8 cellular contexts compared by ENCODE assay signal in genomic region chr6:27505209-27506027, GRCh38. TPM values are rescaled to one million over a fixed set of nuclear protein-coding genes. Genes with fewer than 3 reads are reported as not detected.
DNase-seq lines count a peak whose midpoint lies in the region; ATAC-seq and TF ChIP-seq lines count a peak whose summit lies in the region.

No MANE protein-coding gene starts in this region.

- no peak overlapping the region for H3K27ac Mint-ChIP-seq in T-helper 2 cell treated with Interferon-gamma antibody and Interleukin-4, amounts not matched to agents 5 μg/mL and 100 μg/mL, for 36 hours
- no peak overlapping the region for H3K27ac Mint-ChIP-seq in activated T-helper 2 cell treated with anti-CD3 and anti-CD28 coated beads, Interferon-gamma antibody, Interleukin-2, Interleukin-4, amounts not matched to agents 10 μg/mL and 5 μg/mL and 100 μg/mL, durations not matched to agents 14 hours and 24 hours and 36 hours
- peak overlapping the region; percentile 83 for H3K27ac Mint-ChIP-seq in stimulated activated naive B cell treated with anti-CD40 and anti-IgM and Interleukin-4, amounts not matched to agents 10 μg/mL and 1 μg/mL and 100 μg/mL, for 72 hours

- H3K27ac ChIP-seq in OCI-LY3 (ENCODE audit: low read length) (no peak overlapping the region), ascending aorta (no peak overlapping the region)

- H3K36me3 ChIP-seq in OCI-LY3 (replicated peaks; ENCODE audit: low read depth, low read length) (no peaks in the 10 kb centered on the region), iPS-15b (ENCODE audit: control insufficient read depth, insufficient read depth, low read length) (no peaks in the 10 kb centered on the region), ascending aorta (no peaks in the 10 kb centered on the region)

- intact Hi-C loops in activated T-helper 2 cell treated with anti-CD3 and anti-CD28 coated beads, Interferon-gamma antibody, Interleukin-2, Interleukin-4, amounts not matched to agents 10 μg/mL and 5 μg/mL and 100 μg/mL, durations not matched to agents 14 hours and 24 hours and 36 hours (cut with micrococcal nuclease): loop anchor here (10.0 kb wide), 1 partner anchor 191 kb away; the partner anchor contains the start of gene POM121L2
- intact Hi-C loops in ascending aorta (cut with DNase I): loop anchor here (10.0 kb wide), 1 partner anchor 1439 kb away; no protein-coding TSS in a partner anchor

- no peaks in the 10 kb centered on the region for H3K79me2 ChIP-seq in OCI-LY3 (ENCODE audit: low read length)

- peak overlapping the region; percentile 90 for H3K4me2 ChIP-seq in OCI-LY3 (ENCODE audit: low read length)

- H3K4me1 ChIP-seq in OCI-LY3 (ENCODE audit: low read length): peaks cover 31% of the 10 kb centered on the region
- H3K4me1 ChIP-seq in iPS-15b (ENCODE audit: control insufficient read depth, insufficient read depth, low read length): no peaks in the 10 kb centered on the region
- no peaks in the 10 kb centered on the region for H3K4me1 ChIP-seq in ascending aorta

- H3K9ac ChIP-seq in OCI-LY3 (ENCODE audit: low read length) (no peak overlapping the region), iPS-15b (ENCODE audit: low read depth, low read length) (no peak overlapping the region)

- H3K27me3 ChIP-seq in OCI-LY3 (ENCODE audit: low read depth, low read length) (no peaks in the 10 kb centered on the region), iPS-15b (ENCODE audit: control insufficient read depth, insufficient read depth, low read length) (no peaks in the 10 kb centered on the region), ascending aorta (no peaks in the 10 kb centered on the region)

- DNase-seq in T-helper 2 cell (peak in 3 of 5 experiments; percentile 36 to 50 (median 41)), ascending aorta (ENCODE audit: low spot score in 2 of 2) (no peak)
- DNase-seq in T-helper 2 cell treated with Interferon-gamma antibody and Interleukin-4, amounts not matched to agents 5 μg/mL and 100 μg/mL, for 36 hours (ENCODE audit: low spot score): no peak
- peak; percentile 16 for DNase-seq in activated T-helper 2 cell treated with anti-CD3 and anti-CD28 coated beads, Interferon-gamma antibody, Interleukin-2, Interleukin-4, amounts not matched to agents 10 μg/mL and 5 μg/mL and 100 μg/mL, durations not matched to agents 14 hours and 24 hours and 36 hours (ENCODE audit: low spot score)
- no peak for DNase-seq in stimulated activated naive B cell treated with anti-CD40 and anti-IgM and Interleukin-4, amounts not matched to agents 10 μg/mL and 1 μg/mL and 100 μg/mL, for 72 hours

- H3K9me3 ChIP-seq in OCI-LY3 (ENCODE audit: insufficient read depth, low read length) (no peaks in the 10 kb centered on the region), iPS-15b (ENCODE audit: control insufficient read depth, insufficient read depth, low read length) (no peaks in the 10 kb centered on the region), ascending aorta (no peaks in the 10 kb centered on the region)

- no peaks in the 10 kb centered on the region for H3K36me3 Mint-ChIP-seq in T-helper 2 cell treated with Interferon-gamma antibody and Interleukin-4, amounts not matched to agents 5 μg/mL and 100 μg/mL, for 36 hours (ENCODE audit: low read depth)
- no peaks in the 10 kb centered on the region for H3K36me3 Mint-ChIP-seq in activated T-helper 2 cell treated with anti-CD3 and anti-CD28 coated beads, Interferon-gamma antibody, Interleukin-2, Interleukin-4, amounts not matched to agents 10 μg/mL and 5 μg/mL and 100 μg/mL, durations not matched to agents 14 hours and 24 hours and 36 hours (ENCODE audit: low read depth)
- H3K36me3 Mint-ChIP-seq in stimulated activated naive B cell treated with anti-CD40 and anti-IgM and Interleukin-4, amounts not matched to agents 10 μg/mL and 1 μg/mL and 100 μg/mL, for 72 hours: peaks cover 0 to 4% of the 10 kb centered on the region in 2 donors

- H3K27me3 Mint-ChIP-seq in T-helper 2 cell treated with Interferon-gamma antibody and Interleukin-4, amounts not matched to agents 5 μg/mL and 100 μg/mL, for 36 hours (ENCODE audit: low read depth): peaks cover 41% of the 10 kb centered on the region
- H3K27me3 Mint-ChIP-seq in activated T-helper 2 cell treated with anti-CD3 and anti-CD28 coated beads, Interferon-gamma antibody, Interleukin-2, Interleukin-4, amounts not matched to agents 10 μg/mL and 5 μg/mL and 100 μg/mL, durations not matched to agents 14 hours and 24 hours and 36 hours (ENCODE audit: low read depth): peaks cover 25% of the 10 kb centered on the region
- H3K27me3 Mint-ChIP-seq in stimulated activated naive B cell treated with anti-CD40 and anti-IgM and Interleukin-4, amounts not matched to agents 10 μg/mL and 1 μg/mL and 100 μg/mL, for 72 hours: peaks cover 25 to 41% of the 10 kb centered on the region in 2 donors

- no peak overlapping the region for H2AFZ ChIP-seq in OCI-LY3 (ENCODE audit: low read depth, low read length)

- H3K4me3 ChIP-seq in OCI-LY3 (ENCODE audit: low read length) (peak overlapping the region; percentile 59), iPS-15b (ENCODE audit: low read depth, low read length) (peak overlapping the region; percentile 15), ascending aorta (no peak overlapping the region)

- no peak for TF ChIP-seq CTCF in OCI-LY3 (IDR thresholded peaks at IDR 0.05; ENCODE audit: low read depth, low read length)
- TF ChIP-seq CTCF in ascending aorta (IDR thresholded peaks at IDR 0.05): no peak

- peaks cover 18% of the 10 kb centered on the region for H3K4me1 Mint-ChIP-seq in T-helper 2 cell treated with Interferon-gamma antibody and Interleukin-4, amounts not matched to agents 5 μg/mL and 100 μg/mL, for 36 hours (ENCODE audit: low read depth)
- H3K4me1 Mint-ChIP-seq in activated T-helper 2 cell treated with anti-CD3 and anti-CD28 coated beads, Interferon-gamma antibody, Interleukin-2, Interleukin-4, amounts not matched to agents 10 μg/mL and 5 μg/mL and 100 μg/mL, durations not matched to agents 14 hours and 24 hours and 36 hours (ENCODE audit: low read depth): peaks cover 23% of the 10 kb centered on the region
- peaks cover 17 to 20% of the 10 kb centered on the region in 2 donors for H3K4me1 Mint-ChIP-seq in stimulated activated naive B cell treated with anti-CD40 and anti-IgM and Interleukin-4, amounts not matched to agents 10 μg/mL and 1 μg/mL and 100 μg/mL, for 72 hours

- no peak overlapping the region for H3K4me3 Mint-ChIP-seq in T-helper 2 cell treated with Interferon-gamma antibody and Interleukin-4, amounts not matched to agents 5 μg/mL and 100 μg/mL, for 36 hours
- H3K4me3 Mint-ChIP-seq in activated T-helper 2 cell treated with anti-CD3 and anti-CD28 coated beads, Interferon-gamma antibody, Interleukin-2, Interleukin-4, amounts not matched to agents 10 μg/mL and 5 μg/mL and 100 μg/mL, durations not matched to agents 14 hours and 24 hours and 36 hours (ENCODE audit: low read depth): no peak overlapping the region
- peak overlapping the region in 1 of 2 donors; percentile 71 for H3K4me3 Mint-ChIP-seq in stimulated activated naive B cell treated with anti-CD40 and anti-IgM and Interleukin-4, amounts not matched to agents 10 μg/mL and 1 μg/mL and 100 μg/mL, for 72 hours

- no peak for ATAC-seq in stimulated activated naive B cell treated with anti-CD40 and anti-IgM and Interleukin-4, amounts not matched to agents 10 μg/mL and 1 μg/mL and 100 μg/mL, for 72 hours (replicated peaks)
- no peak for ATAC-seq in GM19455 (IDR thresholded peaks at IDR 0.05; ENCODE audit: unreplicated experiment)

- no peaks in the 10 kb centered on the region for H4K20me1 ChIP-seq in OCI-LY3 (ENCODE audit: insufficient read depth, low read length)

- no peaks in the 10 kb centered on the region for H3K9me3 Mint-ChIP-seq in T-helper 2 cell treated with Interferon-gamma antibody and Interleukin-4, amounts not matched to agents 5 μg/mL and 100 μg/mL, for 36 hours
- H3K9me3 Mint-ChIP-seq in activated T-helper 2 cell treated with anti-CD3 and anti-CD28 coated beads, Interferon-gamma antibody, Interleukin-2, Interleukin-4, amounts not matched to agents 10 μg/mL and 5 μg/mL and 100 μg/mL, durations not matched to agents 14 hours and 24 hours and 36 hours: no peaks in the 10 kb centered on the region
- peaks cover 0 to 1% of the 10 kb centered on the region in 2 donors for H3K9me3 Mint-ChIP-seq in stimulated activated naive B cell treated with anti-CD40 and anti-IgM and Interleukin-4, amounts not matched to agents 10 μg/mL and 1 μg/mL and 100 μg/mL, for 72 hours

RNA-seq across cellular contexts. Expression of gene ZNF184, which starts 32.5 kb away (rescaled TPM):
- total RNA-seq in activated T-helper 2 cell treated with anti-CD3 and anti-CD28 coated beads, Interferon-gamma antibody, Interleukin-2, Interleukin-4, amounts not matched to agents 10 μg/mL and 5 μg/mL and 100 μg/mL, durations not matched to agents 14 hours and 24 hours and 36 hours: 8.4 and 9.2 TPM in 2 replicates
- total RNA-seq in ascending aorta: 2.1 TPM

Comparison
In these comparisons a context has a peak if more than half of its experiments do, and no peak if none do; other contexts are left out.
1. DNase-seq: peak in T-helper 2 cell (3 of 5) and activated T-helper 2 cell treated with anti-CD3 and anti-CD28 coated beads, Interferon-gamma antibody, Interleukin-2, Interleukin-4, amounts not matched to agents 10 μg/mL and 5 μg/mL and 100 μg/mL, durations not matched to agents 14 hours and 24 hours and 36 hours (single experiment); none in T-helper 2 cell treated with Interferon-gamma antibody and Interleukin-4, amounts not matched to agents 5 μg/mL and 100 μg/mL, for 36 hours (single experiment), stimulated activated naive B cell treated with anti-CD40 and anti-IgM and Interleukin-4, amounts not matched to agents 10 μg/mL and 1 μg/mL and 100 μg/mL, for 72 hours (single experiment) and ascending aorta (0 of 2).
2. H3K4me3 ChIP-seq: peak in OCI-LY3 (single experiment) and iPS-15b (single experiment); none in ascending aorta (0 of 2).